Comparison of ENCODE assay signal across 17 cellular contexts in the genomic region with DNA sequence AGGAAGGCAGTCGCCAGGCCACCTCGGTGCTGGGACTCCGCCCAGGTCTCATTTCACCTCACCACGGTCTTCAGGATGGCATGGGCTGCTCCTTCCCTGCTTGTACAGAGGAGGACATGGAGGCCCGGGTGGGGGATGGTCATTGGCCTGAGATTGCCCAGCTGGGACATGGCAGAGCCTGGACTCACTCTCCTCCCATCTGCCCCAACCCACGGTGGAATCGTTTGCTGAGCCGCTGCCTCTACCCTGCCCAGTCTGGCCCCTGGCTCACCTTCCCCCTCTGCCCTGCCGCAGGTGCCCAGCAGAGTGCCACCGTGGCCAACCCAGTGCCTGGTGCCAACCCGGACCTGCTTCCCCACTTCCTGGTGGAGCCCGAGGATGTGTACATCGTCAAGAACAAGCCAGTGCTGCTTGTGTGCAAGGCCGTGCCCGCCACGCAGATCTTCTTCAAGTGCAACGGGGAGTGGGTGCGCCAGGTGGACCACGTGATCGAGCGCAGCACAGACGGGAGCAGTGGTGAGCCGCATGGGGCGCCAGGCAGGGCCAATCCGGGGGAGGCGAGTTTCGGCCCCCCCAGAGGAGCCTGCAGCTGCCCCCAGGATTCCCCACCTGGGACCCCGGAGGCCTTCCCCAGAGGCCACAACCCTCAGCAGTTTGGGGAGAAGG. TPM values are rescaled to one million over a fixed set of nuclear protein-coding genes. Genes with fewer than 3 reads are reported as not detected.
"Had no signal": no experiment of that assay in that cellular context is flagged by ENCODE, and none has a peak within 500 bp of the region (broad histone marks: within the 10 kb centered on the region; RNA-seq: fewer than 3 reads in every experiment).

No MANE protein-coding gene starts in this region.

- H3K36me3 Mint-ChIP-seq: activated CD8-positive, alpha-beta memory T cell treated with anti-CD3 and anti-CD28 coated beads, Interleukin-2, amount 10 ng/mL, durations not matched to agents 7 days and 5 days; activated naive CD4-positive, alpha-beta T cell treated with anti-CD3 and anti-CD28 coated beads, Interleukin-2, amount 10 ng/mL, durations not matched to agents 7 days and 5 days had no signal

- H3K4me3 ChIP-seq: gastrocnemius medialis, heart left ventricle, lower lobe of right lung, ovary had no signal

- ATAC-seq: activated CD8-positive, alpha-beta memory T cell treated with anti-CD3 and anti-CD28 coated beads, Interleukin-2, amount 10 ng/mL, durations not matched to agents 7 days and 5 days; gastrocnemius medialis; heart left ventricle; left cardiac atrium had no signal

- H3K27ac Mint-ChIP-seq: activated CD8-positive, alpha-beta memory T cell treated with anti-CD3 and anti-CD28 coated beads, Interleukin-2, amount 10 ng/mL, durations not matched to agents 7 days and 5 days; activated naive CD4-positive, alpha-beta T cell treated with anti-CD3 and anti-CD28 coated beads, Interleukin-2, amount 10 ng/mL, durations not matched to agents 7 days and 5 days had no signal

- DNase-seq: activated CD4-positive, alpha-beta T cell treated with anti-CD3 and anti-CD28 coated beads for 1 hour; activated CD4-positive, alpha-beta T cell treated with anti-CD3 and anti-CD28 coated beads, Interleukin-2, amount 50 U/mL, for 48 hours; activated CD8-positive, alpha-beta memory T cell treated with anti-CD3 and anti-CD28 coated beads, Interleukin-2, amount 10 ng/mL, durations not matched to agents 7 days and 5 days; activated naive CD4-positive, alpha-beta T cell treated with anti-CD3 and anti-CD28 coated beads, Interleukin-2, amount 10 ng/mL, durations not matched to agents 7 days and 5 days; activated T-cell treated with anti-CD3 and anti-CD28 coated beads, Interleukin-2, amount 50 U/mL, for 1 hour; dermis blood vessel endothelial cell; gastrocnemius medialis; heart left ventricle; left cardiac atrium; lower lobe of right lung; midbrain; ovary; stimulated activated CD4-positive, alpha-beta T cell treated with anti-CD3 and anti-CD28 coated beads, Interleukin-1b, Interleukin-23, amount 100 ng/mL, for 48 hours; T1000 had no signal

- H3K9me3 ChIP-seq: gastrocnemius medialis, heart left ventricle, lower lobe of right lung, ovary had no signal

- H3K36me3 ChIP-seq: gastrocnemius medialis, heart left ventricle, lower lobe of right lung, ovary had no signal

- H3K9me3 Mint-ChIP-seq: activated naive CD4-positive, alpha-beta T cell treated with anti-CD3 and anti-CD28 coated beads, Interleukin-2, amount 10 ng/mL, durations not matched to agents 7 days and 5 days had no signal

- H3K27me3 ChIP-seq: ovary had no signal

- H3K27ac ChIP-seq: gastrocnemius medialis, heart left ventricle, lower lobe of right lung, ovary had no signal

- H3K4me1 ChIP-seq: gastrocnemius medialis, heart left ventricle, lower lobe of right lung had no signal

- H3K4me3 Mint-ChIP-seq: activated CD8-positive, alpha-beta memory T cell treated with anti-CD3 and anti-CD28 coated beads, Interleukin-2, amount 10 ng/mL, durations not matched to agents 7 days and 5 days; activated naive CD4-positive, alpha-beta T cell treated with anti-CD3 and anti-CD28 coated beads, Interleukin-2, amount 10 ng/mL, durations not matched to agents 7 days and 5 days had no signal

- H3K4me1 Mint-ChIP-seq: activated CD8-positive, alpha-beta memory T cell treated with anti-CD3 and anti-CD28 coated beads, Interleukin-2, amount 10 ng/mL, durations not matched to agents 7 days and 5 days; activated naive CD4-positive, alpha-beta T cell treated with anti-CD3 and anti-CD28 coated beads, Interleukin-2, amount 10 ng/mL, durations not matched to agents 7 days and 5 days had no signal

RNA-seq across cellular contexts. Expression of a gene that starts 36.7 kb away (rescaled TPM):
- total RNA-seq: activated CD8-positive, alpha-beta memory T cell treated with anti-CD3 and anti-CD28 coated beads, Interleukin-2, amount 10 ng/mL, durations not matched to agents 7 days and 5 days; chondrocyte; dermis blood vessel endothelial cell; epithelial cell of proximal tubule; myocyte had no signal

RNA-seq across cellular contexts. Expression of a gene that starts 52.1 kb away (rescaled TPM):
- total RNA-seq: activated CD8-positive, alpha-beta memory T cell treated with anti-CD3 and anti-CD28 coated beads, Interleukin-2, amount 10 ng/mL, durations not matched to agents 7 days and 5 days had no signal
- polyA plus RNA-seq: heart left ventricle had no signal
